Comparison of ENCODE assay signal across 6 cellular contexts in the genomic region with DNA sequence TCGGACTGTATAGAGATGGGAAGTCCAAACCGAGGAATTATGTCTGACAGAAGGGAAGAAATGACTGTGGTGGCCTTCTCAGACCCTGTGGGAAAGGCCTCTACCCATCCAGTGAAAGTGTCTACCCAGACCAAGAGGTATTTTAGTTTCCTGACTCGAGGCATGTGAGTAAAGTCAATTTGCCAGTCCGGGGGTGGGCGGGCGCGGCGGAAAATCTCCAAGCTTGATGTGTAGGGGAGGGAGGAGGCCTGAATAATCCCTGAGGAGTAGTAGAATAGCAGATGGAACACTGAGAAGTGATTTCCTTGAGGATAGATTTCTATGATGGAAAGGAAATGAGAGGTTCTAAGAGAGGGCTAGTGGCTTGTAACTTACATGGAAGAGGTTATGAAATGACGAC. TPM values are rescaled to one million over a fixed set of nuclear protein-coding genes. Genes with fewer than 3 reads are reported as not detected.
"Had no signal": no experiment of that assay in that cellular context is flagged by ENCODE, and none has a peak within 500 bp of the region (broad histone marks: within the 10 kb centered on the region; RNA-seq: fewer than 3 reads in every experiment).

No MANE protein-coding gene starts in this region.

RNA-seq across cellular contexts. Expression of a gene that starts 15.5 kb away (rescaled TPM):
- total RNA-seq: GM23248, GM23338, H4, H7, H9, HFFc6 had no signal
- polyA plus RNA-seq: GM23248, GM23338 had no signal
